23 cellular contexts compared by ENCODE assay signal in genomic region chr10:119357389-119358139, GRCh38.
"Had no signal": no experiment of that assay in that cellular context is flagged by ENCODE, and none has a peak within 500 bp of the region (broad histone marks: within the 10 kb centered on the region; RNA-seq: fewer than 3 reads in every experiment).

No MANE protein-coding gene starts in this region.

- H3K9me3 ChIP-seq: ovary, testis, vagina had no signal

- H3K27me3 Mint-ChIP-seq: activated naive CD4-positive, alpha-beta T cell treated with anti-CD3 and anti-CD28 coated beads, Interleukin-2, amount 10 ng/mL, durations not matched to agents 7 days and 5 days; naive B cell had no signal

- H3K4me1 ChIP-seq: foreskin keratinocyte, neural progenitor cell, testis had no signal

- H3K4me2 ChIP-seq: neural progenitor cell had no signal

- DNase-seq: activated CD4-positive, alpha-beta T cell treated with anti-CD3 and anti-CD28 coated beads, Interleukin-2, amount 50 U/mL, for 1 hour; activated naive CD4-positive, alpha-beta T cell treated with anti-CD3 and anti-CD28 coated beads, Interleukin-2, amount 10 ng/mL, durations not matched to agents 7 days and 5 days; activated T-cell treated with anti-CD3 and anti-CD28 coated beads, Interleukin-2, amount 50 U/mL, for 1 hour; effector CD8-positive, alpha-beta T cell; foreskin keratinocyte; immature natural killer cell; mammary epithelial cell; naive B cell; ovary; stimulated activated CD4-positive, alpha-beta T cell treated with anti-CD3 and anti-CD28 coated beads, Interleukin-4, amount 100 ng/mL, for 4 hours; stimulated activated CD8-positive, alpha-beta memory T cell treated with anti-CD3 and anti-CD28 coated beads, Interleukin-4, amount 100 ng/mL, for 48 hours; stimulated activated naive CD4-positive, alpha-beta T cell treated with Interleukin-2 at 50 U/mL for 16 hours; T-helper 1 cell; T1000; testis had no signal

- H3K36me3 ChIP-seq: ascending aorta, cardiac muscle cell, neural progenitor cell, ovary, vagina had no signal

- H3K27ac Mint-ChIP-seq: activated naive CD4-positive, alpha-beta T cell treated with anti-CD3 and anti-CD28 coated beads, Interleukin-2, amount 10 ng/mL, durations not matched to agents 7 days and 5 days; neural progenitor cell had no signal

- H3K4me3 Mint-ChIP-seq: activated naive CD4-positive, alpha-beta T cell treated with anti-CD3 and anti-CD28 coated beads, Interleukin-2, amount 10 ng/mL, durations not matched to agents 7 days and 5 days; immature natural killer cell; neural progenitor cell had no signal

- H3K27ac ChIP-seq: cardiac muscle cell, coronary artery, foreskin keratinocyte, neural progenitor cell, ovary, skin epidermis, testis, vagina had no signal

- H3K9ac ChIP-seq: neural progenitor cell had no signal

- H3K27me3 ChIP-seq: ascending aorta, cardiac muscle cell, foreskin keratinocyte, neural progenitor cell, ovary, testis, vagina had no signal

- H2AFZ ChIP-seq: neural progenitor cell had no signal

- H3K4me3 ChIP-seq: ascending aorta, cardiac muscle cell, coronary artery, neural progenitor cell, ovary, skin epidermis, testis, vagina had no signal

- H3K4me1 Mint-ChIP-seq: neural progenitor cell had no signal

- ATAC-seq: activated CD4-positive, CD25-positive, alpha-beta regulatory T cell treated with anti-CD3 and anti-CD28 coated beads, Interleukin-2, amount 50 U/mL, for 24 hours; foreskin keratinocyte; SK-N-SH treated with all-trans-retinoic acid at 6 μM for 48 hours had no signal
